Comparison of ENCODE assay signal across 1 cellular context in the genomic region with DNA sequence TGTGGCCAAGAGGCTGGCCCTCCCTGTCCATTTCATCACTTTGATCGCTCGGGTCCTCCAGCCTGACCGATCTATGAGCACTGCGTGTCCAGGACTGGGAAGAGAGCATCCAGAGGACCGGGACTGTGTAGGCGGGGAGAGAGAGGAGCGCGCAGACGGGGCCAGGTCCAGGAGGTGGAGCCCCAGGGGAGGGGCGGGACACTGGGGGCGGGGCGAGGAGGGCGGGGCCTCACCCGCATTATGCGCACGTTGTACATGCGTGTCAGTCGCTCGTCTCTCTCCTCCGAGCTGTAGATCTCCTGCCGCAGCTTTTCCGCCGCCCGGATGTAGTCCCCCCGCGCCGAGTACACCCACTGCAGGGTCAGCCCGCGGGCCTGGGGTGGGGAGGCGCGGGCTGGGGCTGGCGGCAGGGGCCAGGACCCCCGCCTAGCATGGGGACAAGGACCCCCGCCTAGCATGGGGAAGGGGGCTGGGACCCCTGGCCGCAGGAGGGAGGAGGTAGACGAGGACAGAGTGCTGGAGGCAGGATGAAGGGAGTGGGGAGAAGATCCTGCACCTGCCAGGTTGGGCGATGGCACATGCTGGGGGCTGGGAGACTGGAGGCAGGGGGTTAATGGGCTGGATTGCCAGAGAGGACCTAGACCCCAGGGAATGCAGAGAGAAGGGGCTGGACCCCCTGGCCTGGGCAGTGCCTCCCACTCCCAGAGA.
A peak's percentile ranks its signal among the peaks of the same experiment; 100 is the strongest.
TF ChIP-seq lines count a peak whose summit lies in the region.

No MANE protein-coding gene starts in this region.

TF ChIP-seq in IMR-90, 13 proteins besides CTCF, POLR2A, EP300 and RAD21:
- TF ChIP-seq MAZ (IDR thresholded peaks at IDR 0.05; ENCODE audit: borderline replicate concordance, low read depth, low read length) = peak; percentile 65; the same call in 1 of the 2 replicates
- no peak for TF ChIP-seq SMC3 (IDR thresholded peaks at IDR 0.05; ENCODE audit: low read depth, low read length)
- TF ChIP-seq MXI1 (IDR thresholded peaks at IDR 0.05; ENCODE audit: borderline replicate concordance, low read depth, low read length) = 0 out of 2 replicates have a peak, but pooled peaks have one; percentile 17
